18 cellular contexts compared by ENCODE assay signal in genomic region chr10:29174389-29174788, GRCh38.
"Had no signal": no experiment of that assay in that cellular context is flagged by ENCODE, and none has a peak within 500 bp of the region (broad histone marks: within the 10 kb centered on the region; RNA-seq: fewer than 3 reads in every experiment).

No MANE protein-coding gene starts in this region.

- H2AFZ ChIP-seq: hepatocyte, parathyroid adenoma had no signal

- H3K27me3 ChIP-seq: ascending aorta, hepatocyte, sigmoid colon, stomach, upper lobe of left lung had no signal

- ATAC-seq: activated CD4-positive, CD25-positive, alpha-beta regulatory T cell treated with anti-CD3 and anti-CD28 coated beads, Interleukin-2, amount 50 U/mL, for 24 hours; activated T-cell treated with anti-CD3 and anti-CD28 coated beads, Interleukin-2, amount 50 U/mL, for 4 hours; esophagus mucosa; left cardiac atrium; naive thymus-derived CD8-positive, alpha-beta T cell; stimulated activated effector memory CD8-positive, alpha-beta T cell treated with anti-CD3 and anti-CD28 coated beads, Interleukin-12 subunit alpha, Interleukin-12 subunit beta, amount 100 ng/mL, for 72 hours had no signal

- H3K4me2 ChIP-seq: hepatocyte had no signal

- H3K79me2 ChIP-seq: hepatocyte, parathyroid adenoma had no signal

- H3K9ac ChIP-seq: parathyroid adenoma had no signal

- H3K4me1 ChIP-seq: ascending aorta, parathyroid adenoma, sigmoid colon, stomach, upper lobe of left lung had no signal

- H3K4me3 ChIP-seq: ascending aorta, hepatocyte, sigmoid colon, stomach, upper lobe of left lung had no signal

- H3K27ac ChIP-seq: ascending aorta, hepatocyte, parathyroid adenoma, sigmoid colon, stomach, upper lobe of left lung had no signal

- DNase-seq: activated CD4-positive, alpha-beta T cell treated with anti-CD3 and anti-CD28 coated beads, Interleukin-2, amount 10 ng/mL, durations not matched to agents 7 days and 5 days; activated CD8-positive, alpha-beta memory T cell treated with anti-CD3 and anti-CD28 coated beads, Interleukin-2, amount 50 U/mL, for 4 hours; activated naive CD4-positive, alpha-beta T cell treated with anti-CD3 and anti-CD28 coated beads for 36 hours; activated T-cell treated with anti-CD3 and anti-CD28 coated beads, Interleukin-2, amount 50 U/mL, for 4 hours; cerebellar nuclear complex; cortex of kidney; left cardiac atrium; naive thymus-derived CD8-positive, alpha-beta T cell; sigmoid colon; stimulated activated CD4-positive, alpha-beta T cell treated with anti-CD3 and anti-CD28 coated beads, Interleukin-4, amount 100 ng/mL, for 24 hours; stomach; upper lobe of left lung had no signal

- H3K36me3 ChIP-seq: ascending aorta, sigmoid colon, stomach, upper lobe of left lung had no signal
